ENCODE assay signal across 19 cellular contexts in the genomic region with DNA sequence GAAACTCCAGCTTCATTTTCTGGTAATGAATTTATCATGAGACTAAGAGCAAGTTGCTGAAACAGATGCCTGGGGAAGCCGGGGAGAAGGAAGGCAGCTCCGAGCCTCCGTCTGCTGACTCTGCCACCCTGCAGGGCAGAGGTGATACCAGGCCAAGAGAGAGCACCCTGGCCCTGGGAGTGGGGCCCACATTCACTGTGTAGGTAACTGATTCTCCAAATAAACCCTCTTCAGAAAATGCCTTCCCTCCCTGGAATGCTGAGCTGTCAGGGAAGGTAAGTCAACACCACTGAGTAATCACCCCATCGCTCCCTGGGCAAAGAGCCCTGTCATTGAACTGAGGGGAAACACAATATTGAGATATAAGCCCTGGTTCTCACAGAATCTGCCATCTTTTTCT.
"Had no signal": no experiment of that assay in that cellular context is flagged by ENCODE, and none has a peak within 500 bp of the region (broad histone marks: within the 10 kb centered on the region; RNA-seq: fewer than 3 reads in every experiment).

No MANE protein-coding gene starts in this region.

- H3K4me3 ChIP-seq: breast epithelium, lung, ovary, right lobe of liver, tibial artery had no signal

- H3K27ac ChIP-seq: breast epithelium, ovary, right lobe of liver, tibial artery had no signal

- H3K27me3 ChIP-seq: breast epithelium, ovary, right lobe of liver, tibial artery had no signal

- H3K27me3 Mint-ChIP-seq: activated naive CD8-positive, alpha-beta T cell treated with anti-CD3 and anti-CD28 coated beads for 36 hours; activated T-cell treated with anti-CD3 and anti-CD28 coated beads, Interleukin-2, amount 50 U/mL, for 24 hours; activated T-helper 17 cell treated with anti-CD3 and anti-CD28 coated beads, Interleukin-2, amount 50 U/mL, for 72 hours; stimulated activated naive CD8-positive, alpha-beta T cell treated with anti-CD3 and anti-CD28 coated beads, Interleukin-15, amount 100 ng/mL, for 72 hours had no signal

- DNase-seq: activated CD8-positive, alpha-beta memory T cell treated with anti-CD3 and anti-CD28 coated beads for 24 hours; activated CD8-positive, alpha-beta memory T cell treated with anti-CD3 and anti-CD28 coated beads, Interleukin-2, amount 50 U/mL, for 4 hours; activated naive CD4-positive, alpha-beta T cell treated with Interleukin-2 at 50 U/mL for 16 hours; activated naive CD8-positive, alpha-beta T cell treated with anti-CD3 and anti-CD28 coated beads for 36 hours; activated T-cell treated with anti-CD3 and anti-CD28 coated beads, Interleukin-2, amount 50 U/mL, for 24 hours; cortex of kidney; endodermal cell; left colon; natural killer cell; ovary; right lobe of liver; small intestine; stimulated activated CD4-positive, alpha-beta T cell treated with anti-CD3 and anti-CD28 coated beads, Interleukin-2, amount 100 ng/mL, for 24 hours; stimulated activated naive CD8-positive, alpha-beta T cell treated with anti-CD3 and anti-CD28 coated beads, Interleukin-15, amount 100 ng/mL, for 72 hours; tibial artery had no signal

- H3K27ac Mint-ChIP-seq: activated naive CD8-positive, alpha-beta T cell treated with anti-CD3 and anti-CD28 coated beads for 36 hours; activated T-cell treated with anti-CD3 and anti-CD28 coated beads, Interleukin-2, amount 50 U/mL, for 24 hours; activated T-helper 17 cell treated with anti-CD3 and anti-CD28 coated beads, Interleukin-2, amount 50 U/mL, for 72 hours; endodermal cell; natural killer cell; stimulated activated effector memory CD8-positive, alpha-beta T cell treated with anti-CD3 and anti-CD28 coated beads, Interleukin-12 subunit alpha, Interleukin-12 subunit beta, amount 100 ng/mL, for 72 hours; stimulated activated naive CD8-positive, alpha-beta T cell treated with anti-CD3 and anti-CD28 coated beads, Interleukin-15, amount 100 ng/mL, for 72 hours had no signal

- H3K36me3 ChIP-seq: breast epithelium, ovary, right lobe of liver, tibial artery had no signal

- ATAC-seq: activated T-helper 17 cell treated with anti-CD3 and anti-CD28 coated beads, Interleukin-2, amount 50 U/mL, for 72 hours; left colon; natural killer cell; right lobe of liver; stimulated activated effector memory CD8-positive, alpha-beta T cell treated with anti-CD3 and anti-CD28 coated beads, Interleukin-12 subunit alpha, Interleukin-12 subunit beta, amount 100 ng/mL, for 72 hours; stimulated activated naive CD8-positive, alpha-beta T cell treated with anti-CD3 and anti-CD28 coated beads, Interleukin-15, amount 100 ng/mL, for 72 hours had no signal

- H3K4me3 Mint-ChIP-seq: activated naive CD8-positive, alpha-beta T cell treated with anti-CD3 and anti-CD28 coated beads for 36 hours; activated T-cell treated with anti-CD3 and anti-CD28 coated beads, Interleukin-2, amount 50 U/mL, for 24 hours; activated T-helper 17 cell treated with anti-CD3 and anti-CD28 coated beads, Interleukin-2, amount 50 U/mL, for 72 hours; endodermal cell; natural killer cell; stimulated activated effector memory CD8-positive, alpha-beta T cell treated with anti-CD3 and anti-CD28 coated beads, Interleukin-12 subunit alpha, Interleukin-12 subunit beta, amount 100 ng/mL, for 72 hours; stimulated activated naive CD8-positive, alpha-beta T cell treated with anti-CD3 and anti-CD28 coated beads, Interleukin-15, amount 100 ng/mL, for 72 hours had no signal

- H3K9me3 ChIP-seq: breast epithelium, ovary, right lobe of liver, tibial artery had no signal

- H3K9me3 Mint-ChIP-seq: activated naive CD8-positive, alpha-beta T cell treated with anti-CD3 and anti-CD28 coated beads for 36 hours; activated T-cell treated with anti-CD3 and anti-CD28 coated beads, Interleukin-2, amount 50 U/mL, for 24 hours; activated T-helper 17 cell treated with anti-CD3 and anti-CD28 coated beads, Interleukin-2, amount 50 U/mL, for 72 hours; endodermal cell; natural killer cell; stimulated activated effector memory CD8-positive, alpha-beta T cell treated with anti-CD3 and anti-CD28 coated beads, Interleukin-12 subunit alpha, Interleukin-12 subunit beta, amount 100 ng/mL, for 72 hours; stimulated activated naive CD8-positive, alpha-beta T cell treated with anti-CD3 and anti-CD28 coated beads, Interleukin-15, amount 100 ng/mL, for 72 hours had no signal

- H3K4me1 Mint-ChIP-seq: activated naive CD8-positive, alpha-beta T cell treated with anti-CD3 and anti-CD28 coated beads for 36 hours; activated T-helper 17 cell treated with anti-CD3 and anti-CD28 coated beads, Interleukin-2, amount 50 U/mL, for 72 hours; endodermal cell; natural killer cell; stimulated activated effector memory CD8-positive, alpha-beta T cell treated with anti-CD3 and anti-CD28 coated beads, Interleukin-12 subunit alpha, Interleukin-12 subunit beta, amount 100 ng/mL, for 72 hours; stimulated activated naive CD8-positive, alpha-beta T cell treated with anti-CD3 and anti-CD28 coated beads, Interleukin-15, amount 100 ng/mL, for 72 hours had no signal

- H3K36me3 Mint-ChIP-seq: activated naive CD8-positive, alpha-beta T cell treated with anti-CD3 and anti-CD28 coated beads for 36 hours; natural killer cell; stimulated activated effector memory CD8-positive, alpha-beta T cell treated with anti-CD3 and anti-CD28 coated beads, Interleukin-12 subunit alpha, Interleukin-12 subunit beta, amount 100 ng/mL, for 72 hours had no signal

- H3K4me1 ChIP-seq: breast epithelium, right lobe of liver, tibial artery had no signal
